1 cellular context compared by ENCODE assay signal in genomic region chr14:75126679-75127473, GRCh38.
TF ChIP-seq lines count a peak whose summit lies in the region.

Gene NEK9 (minus strand): TSS chr14:75127048. CDS start chr14:75126921, 127 bp downstream.

TF ChIP-seq in GM12878, 131 proteins besides CTCF, POLR2A, EP300 and RAD21 (continued from another document and continues in another):
- TF ChIP-seq NKRF (conservative IDR thresholded peaks at IDR 0.05), result peak; percentile 84
- no peak for TF ChIP-seq SP1 (IDR thresholded peaks at IDR 0.05; ENCODE audit: low read depth, low read length)
- peak; percentile 75 for TF ChIP-seq SIN3A (IDR thresholded peaks at IDR 0.05; ENCODE audit: low read depth, low read length)
- TF ChIP-seq CUX1 (IDR thresholded peaks at IDR 0.05; ENCODE audit: insufficient replicate concordance, low read depth, low read length), result no peak
- TF ChIP-seq TCF12 (IDR thresholded peaks at IDR 0.05; ENCODE audit: low read depth, low read length), result peak; percentile 61; the same call in 1 of the 2 replicates
- TF ChIP-seq CHD1 (IDR thresholded peaks at IDR 0.05; ENCODE audit: low read depth, low read length), result no peak
- TF ChIP-seq BHLHE40 (IDR thresholded peaks at IDR 0.05; ENCODE audit: borderline replicate concordance in 1 of 2, low read depth in 2 of 2, low read length in 1 of 2), result peak in 1 of 2 experiments; percentile 38; a peak in 1 of 4 replicates
- TF ChIP-seq, protein P1, sequence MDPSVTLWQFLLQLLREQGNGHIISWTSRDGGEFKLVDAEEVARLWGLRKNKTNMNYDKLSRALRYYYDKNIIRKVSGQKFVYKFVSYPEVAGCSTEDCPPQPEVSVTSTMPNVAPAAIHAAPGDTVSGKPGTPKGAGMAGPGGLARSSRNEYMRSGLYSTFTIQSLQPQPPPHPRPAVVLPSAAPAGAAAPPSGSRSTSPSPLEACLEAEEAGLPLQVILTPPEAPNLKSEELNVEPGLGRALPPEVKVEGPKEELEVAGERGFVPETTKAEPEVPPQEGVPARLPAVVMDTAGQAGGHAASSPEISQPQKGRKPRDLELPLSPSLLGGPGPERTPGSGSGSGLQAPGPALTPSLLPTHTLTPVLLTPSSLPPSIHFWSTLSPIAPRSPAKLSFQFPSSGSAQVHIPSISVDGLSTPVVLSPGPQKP (IDR thresholded peaks at IDR 0.05; ENCODE audit: low read depth, low read length), result no peak
- TF ChIP-seq SPI1 (IDR thresholded peaks at IDR 0.05; ENCODE audit: borderline replicate concordance, insufficient read depth, low read depth, low read length), result peak; percentile 30; the same call in 1 of the 2 replicates
- peak; percentile 45; the same call in 1 of the 3 replicates for TF ChIP-seq POU2F2 (IDR thresholded peaks at IDR 0.05; ENCODE audit: borderline replicate concordance, low read depth, low read length)
- TF ChIP-seq RFX5 (IDR thresholded peaks at IDR 0.05; ENCODE audit: low read depth, low read length), result no peak
- TF ChIP-seq, protein P2, sequence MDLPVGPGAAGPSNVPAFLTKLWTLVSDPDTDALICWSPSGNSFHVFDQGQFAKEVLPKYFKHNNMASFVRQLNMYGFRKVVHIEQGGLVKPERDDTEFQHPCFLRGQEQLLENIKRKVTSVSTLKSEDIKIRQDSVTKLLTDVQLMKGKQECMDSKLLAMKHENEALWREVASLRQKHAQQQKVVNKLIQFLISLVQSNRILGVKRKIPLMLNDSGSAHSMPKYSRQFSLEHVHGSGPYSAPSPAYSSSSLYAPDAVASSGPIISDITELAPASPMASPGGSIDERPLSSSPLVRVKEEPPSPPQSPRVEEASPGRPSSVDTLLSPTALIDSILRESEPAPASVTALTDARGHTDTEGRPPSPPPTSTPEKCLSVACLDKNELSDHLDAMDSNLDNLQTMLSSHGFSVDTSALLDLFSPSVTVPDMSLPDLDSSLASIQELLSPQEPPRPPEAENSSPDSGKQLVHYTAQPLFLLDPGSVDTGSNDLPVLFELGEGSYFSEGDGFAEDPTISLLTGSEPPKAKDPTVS (IDR thresholded peaks at IDR 0.05; ENCODE audit: low read depth, low read length), result no peak
- TF ChIP-seq IKZF2 (IDR thresholded peaks at IDR 0.05), result no peak
- TF ChIP-seq EGR1 (IDR thresholded peaks at IDR 0.05; ENCODE audit: borderline replicate concordance in 1 of 2, low read depth in 2 of 2, low read length in 2 of 2), result peak; percentile 13 to 57; a peak in 2 of 3 replicates
- TF ChIP-seq, protein P3, sequence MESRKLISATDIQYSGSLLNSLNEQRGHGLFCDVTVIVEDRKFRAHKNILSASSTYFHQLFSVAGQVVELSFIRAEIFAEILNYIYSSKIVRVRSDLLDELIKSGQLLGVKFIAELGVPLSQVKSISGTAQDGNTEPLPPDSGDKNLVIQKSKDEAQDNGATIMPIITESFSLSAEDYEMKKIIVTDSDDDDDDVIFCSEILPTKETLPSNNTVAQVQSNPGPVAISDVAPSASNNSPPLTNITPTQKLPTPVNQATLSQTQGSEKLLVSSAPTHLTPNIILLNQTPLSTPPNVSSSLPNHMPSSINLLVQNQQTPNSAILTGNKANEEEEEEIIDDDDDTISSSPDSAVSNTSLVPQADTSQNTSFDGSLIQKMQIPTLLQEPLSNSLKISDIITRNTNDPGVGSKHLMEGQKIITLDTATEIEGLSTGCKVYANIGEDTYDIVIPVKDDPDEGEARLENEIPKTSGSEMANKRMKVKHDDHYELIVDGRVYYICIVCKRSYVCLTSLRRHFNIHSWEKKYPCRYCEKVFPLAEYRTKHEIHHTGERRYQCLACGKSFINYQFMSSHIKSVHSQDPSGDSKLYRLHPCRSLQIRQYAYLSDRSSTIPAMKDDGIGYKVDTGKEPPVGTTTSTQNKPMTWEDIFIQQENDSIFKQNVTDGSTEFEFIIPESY (IDR thresholded peaks at IDR 0.05), result no peak
- peak; percentile 82 for TF ChIP-seq DPF2 (IDR thresholded peaks at IDR 0.05)
- TF ChIP-seq CREM (IDR thresholded peaks at IDR 0.05; ENCODE audit: low read depth), result no peak
- peak; percentile 98 for TF ChIP-seq ZNF687 (IDR thresholded peaks at IDR 0.05)
- TF ChIP-seq SIX5 (IDR thresholded peaks at IDR 0.05; ENCODE audit: low read depth, low read length, severe bottlenecking), result peak; percentile 41
- no peak for TF ChIP-seq KDM1A (IDR thresholded peaks at IDR 0.05; ENCODE audit: borderline replicate concordance)
- peak; percentile 71 for TF ChIP-seq E2F8 (IDR thresholded peaks at IDR 0.05; ENCODE audit: low read depth, partially characterized antibody)
- no peak for TF ChIP-seq CBX3 (IDR thresholded peaks at IDR 0.05; ENCODE audit: borderline replicate concordance, low read depth)
- no peak for TF ChIP-seq TARDBP (IDR thresholded peaks at IDR 0.05; ENCODE audit: borderline replicate concordance)
- no peak for TF ChIP-seq SRF (IDR thresholded peaks at IDR 0.05; ENCODE audit: low read depth in 2 of 2, low read length in 2 of 2)
- peak; percentile 95 for TF ChIP-seq LARP7 (IDR thresholded peaks at IDR 0.05)
- TF ChIP-seq MXI1 (IDR thresholded peaks at IDR 0.05; ENCODE audit: low read depth, low read length), result peak; percentile 37
- TF ChIP-seq, protein P4, sequence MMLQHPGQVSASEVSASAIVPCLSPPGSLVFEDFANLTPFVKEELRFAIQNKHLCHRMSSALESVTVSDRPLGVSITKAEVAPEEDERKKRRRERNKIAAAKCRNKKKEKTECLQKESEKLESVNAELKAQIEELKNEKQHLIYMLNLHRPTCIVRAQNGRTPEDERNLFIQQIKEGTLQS (IDR thresholded peaks at IDR 0.05; ENCODE audit: borderline replicate concordance, extremely low read depth, low read depth, low read length), result no peak
- no peak for TF ChIP-seq WRNIP1 (IDR thresholded peaks at IDR 0.05; ENCODE audit: borderline replicate concordance, low read depth, low read length)
- no peak for TF ChIP-seq STAT1 (conservative IDR thresholded peaks at IDR 0.05)
- 0 out of 2 replicates have a peak, but pooled peaks have one; percentile 31 for TF ChIP-seq TCF3 (IDR thresholded peaks at IDR 0.05; ENCODE audit: borderline replicate concordance, insufficient read depth, low read depth, low read length)
- peak; percentile 73 for TF ChIP-seq MTA2 (IDR thresholded peaks at IDR 0.05; ENCODE audit: low read depth)
- peak; percentile 61; the same call in 1 of the 2 replicates for TF ChIP-seq NR2F1 (conservative IDR thresholded peaks at IDR 0.05)
- no peak for TF ChIP-seq FOXM1 (IDR thresholded peaks at IDR 0.05; ENCODE audit: low read depth, low read length)
- TF ChIP-seq NRF1 (conservative IDR thresholded peaks at IDR 0.05; ENCODE audit: low read depth, low read length), result no peak
- TF ChIP-seq ZSCAN29 (IDR thresholded peaks at IDR 0.05), result 0 out of 2 replicates have a peak, but pooled peaks have one; percentile 17
- TF ChIP-seq ZNF274 (IDR thresholded peaks at IDR 0.05; ENCODE audit: insufficient read depth, insufficient read length), result no peak
- no peak for TF ChIP-seq SUPT20H (IDR thresholded peaks at IDR 0.05; ENCODE audit: borderline replicate concordance, control insufficient read depth, low read depth, low read length)
- no peak for TF ChIP-seq KAT2A (conservative IDR thresholded peaks at IDR 0.05; ENCODE audit: control insufficient read depth, low read depth, low read length)
- no peak for TF ChIP-seq PBX3 (IDR thresholded peaks at IDR 0.05; ENCODE audit: insufficient replicate concordance, low read depth, low read length)
